In the genomic region with DNA sequence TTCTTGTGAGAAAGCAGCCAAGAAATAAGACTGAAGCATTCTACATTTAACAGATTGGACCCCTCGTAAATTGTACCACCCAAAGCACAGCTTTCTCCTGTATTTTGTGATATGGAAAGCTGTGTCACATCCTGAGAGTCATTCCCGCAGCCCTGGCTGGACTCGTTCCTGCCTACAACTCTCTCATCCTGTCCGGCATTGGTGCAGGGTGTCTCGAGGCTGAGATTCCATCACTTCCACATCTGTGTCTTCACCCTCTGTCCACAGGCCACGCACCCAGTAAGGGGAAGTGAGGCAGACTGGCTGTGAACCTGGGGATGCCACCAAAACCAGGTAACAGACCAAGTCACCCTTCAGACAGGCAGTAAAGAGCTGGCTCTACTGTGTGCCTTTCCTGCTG, we compare ENCODE assay signal across 23 cellular contexts.
DNase-seq lines count a peak whose midpoint lies in the region; ATAC-seq, FAIRE-seq and TF ChIP-seq lines count a peak whose summit lies in the region.
"Had no signal": no experiment of that assay in that cellular context is flagged by ENCODE, and none has a peak within 500 bp of the region (broad histone marks: within the 10 kb centered on the region; RNA-seq: fewer than 3 reads in every experiment).

No MANE protein-coding gene starts in this region.

- peak overlapping the region; percentile 73; the same call in 1 of the 2 replicates for H2AK5ac ChIP-seq in IMR-90 (ENCODE audit: low read depth, low read length)

- no peak overlapping the region for H2BK15ac ChIP-seq in IMR-90 (ENCODE audit: low read depth, low read length)

- TF ChIP-seq CTCF in IMR-90 (conservative IDR thresholded peaks at IDR 0.05; ENCODE audit: low read depth, low read length) (no peak), K562 (IDR thresholded peaks at IDR 0.05 in 2 of 3, conservative IDR thresholded peaks at IDR 0.05 in 1 of 3; ENCODE audit: insufficient read depth in 2 of 3, low read depth in 1 of 3, low read length in 3 of 3) (no peak), neural crest cell (conservative IDR thresholded peaks at IDR 0.05) (no peak), GM20000 (IDR thresholded peaks at IDR 0.05; ENCODE audit: extremely low read depth, missing control alignments) (no peak)

- H2AFZ ChIP-seq in IMR-90 (replicated peaks; ENCODE audit: low read length, poor library complexity) (no peak overlapping the region), K562 (ENCODE audit: low read depth, low read length) (no peak overlapping the region)

- H3K4me2 ChIP-seq in IMR-90 (ENCODE audit: low read depth, low read length) (no peak overlapping the region), K562 (ENCODE audit: insufficient read depth, low read length) (no peak overlapping the region)

- dilution Hi-C loops in IMR-90 (cut with HindIII; ENCODE audit: low sequenced_read_pairs, unreplicated experiment): no loop called here

- no peaks in the 10 kb centered on the region for H3K9me3 ChIP-seq in IMR-90 (ENCODE audit: control insufficient read depth, insufficient read depth, low read length)
- H3K9me3 ChIP-seq in K562 (replicated peaks; ENCODE audit: control insufficient read depth, insufficient read depth, low read depth, low read length): no peaks in the 10 kb centered on the region
- H3K9me3 ChIP-seq: MG63 had no signal

- H3K27me3 Mint-ChIP-seq in T-helper 2 cell treated with Interferon-gamma antibody and Interleukin-4, amounts not matched to agents 5 μg/mL and 100 μg/mL, for 36 hours (ENCODE audit: low read depth): no peaks in the 10 kb centered on the region
- H3K27me3 Mint-ChIP-seq in neural crest cell (ENCODE audit: low read depth): no peaks in the 10 kb centered on the region

- H3K9me3 Mint-ChIP-seq in T-helper 2 cell treated with Interferon-gamma antibody and Interleukin-4, amounts not matched to agents 5 μg/mL and 100 μg/mL, for 36 hours: peaks cover 3% of the 10 kb centered on the region
- no peaks in the 10 kb centered on the region for H3K9me3 Mint-ChIP-seq in neural crest cell
- H3K9me3 Mint-ChIP-seq: H9, IgD-negative memory B cell had no signal

- no peak overlapping the region for H3K18ac ChIP-seq in IMR-90 (ENCODE audit: low read depth, low read length)

- no peak overlapping the region for H2BK120ac ChIP-seq in IMR-90 (ENCODE audit: low read depth, low read length)

- ATAC-seq in IMR-90 (ENCODE audit: low read depth) (no peak), K562 (no peak), GM18498 (IDR thresholded peaks at IDR 0.05; ENCODE audit: unreplicated experiment) (no peak)

- H3K9ac ChIP-seq in IMR-90 (ENCODE audit: low read depth, low read length) (no peak overlapping the region), K562 (ENCODE audit: insufficient read depth in 1 of 2, low read depth in 2 of 2, low read length in 2 of 2) (no peak overlapping the region)

- no peak overlapping the region for H3K4me3 Mint-ChIP-seq in T-helper 2 cell treated with Interferon-gamma antibody and Interleukin-4, amounts not matched to agents 5 μg/mL and 100 μg/mL, for 36 hours
- H3K4me3 Mint-ChIP-seq in neural crest cell: no peak overlapping the region
- H3K4me3 Mint-ChIP-seq: H9, IgD-negative memory B cell had no signal

- H3K4me1 ChIP-seq in IMR-90 (ENCODE audit: control insufficient read depth, insufficient read depth, low read length) (no peaks in the 10 kb centered on the region), K562 (replicated peaks in 1 of 2; ENCODE audit: control insufficient read depth in 2 of 2, insufficient read depth in 2 of 2, low read length in 2 of 2) (peaks cover 8 to 35% of the 10 kb centered on the region in 2 experiments; a peak in 3 of 5 replicates)

- H4K5ac ChIP-seq in IMR-90 (ENCODE audit: low read depth, low read length): no peak overlapping the region

- no peak overlapping the region for H2AK9ac ChIP-seq in IMR-90 (replicated peaks; ENCODE audit: low read depth, low read length, poor library complexity)

- H2BK20ac ChIP-seq in IMR-90 (ENCODE audit: low read depth, low read length): no peak overlapping the region

- CTCF ChIA-PET in IMR-90 (lab: Yijun Ruan, JAX) (interaction anchor here (0.7 kb wide), 1 partner anchor 168 kb away, joined by 4 read pairs; no protein-coding TSS in a partner anchor), K562 (lab: Yijun Ruan, JAX; ENCODE audit: low intra/inter-chr PET ratio) (no interaction called here)

- peak overlapping the region; percentile 24 for H3K27ac Mint-ChIP-seq in T-helper 2 cell treated with Interferon-gamma antibody and Interleukin-4, amounts not matched to agents 5 μg/mL and 100 μg/mL, for 36 hours
- peak overlapping the region; percentile 76 for H3K27ac Mint-ChIP-seq in neural crest cell (ENCODE audit: unreplicated experiment)
- H3K27ac Mint-ChIP-seq: H9, IgD-negative memory B cell had no signal

- 0 out of 2 replicates have a peak, but pooled peaks cover 1% of the 10 kb centered on the region for H3K9me1 ChIP-seq in IMR-90 (ENCODE audit: insufficient read depth, low read length)
- H3K9me1 ChIP-seq in K562 (ENCODE audit: control insufficient read depth, insufficient read depth, low read length): no peaks in the 10 kb centered on the region

- H3K27ac ChIP-seq in IMR-90 (ENCODE audit: insufficient read depth, low read length) (no peak overlapping the region), K562 (ENCODE audit: extremely low read depth, low read depth, low read length) (no peak overlapping the region)
- H3K27ac ChIP-seq: 22Rv1, C4-2B, RWPE1 had no signal

- POLR2A ChIA-PET in IMR-90 (lab: Charles Lee; ENCODE audit: unreplicated experiment) (no interaction called here), K562 (lab: Yijun Ruan, JAX) (interaction anchor here (1.1 to 1.2 kb wide), 4 partner anchors 12 to 146 kb away, joined by 3 to 4 read pairs (median 3); a partner anchor contains a TSS)

- no peaks in the 10 kb centered on the region for H3K36me3 ChIP-seq in IMR-90 (ENCODE audit: control insufficient read depth, insufficient read depth, low read length)
- no peaks in the 10 kb centered on the region for H3K36me3 ChIP-seq in K562 (ENCODE audit: control insufficient read depth, insufficient read depth, low read length)
- H3K36me3 ChIP-seq: MG63 had no signal

- H4K20me1 ChIP-seq in IMR-90 (ENCODE audit: insufficient read depth, low read length) (no peaks in the 10 kb centered on the region), K562 (replicated peaks; ENCODE audit: control insufficient read depth, insufficient read depth, low read length) (no peaks in the 10 kb centered on the region)

- H3K23ac ChIP-seq in IMR-90 (ENCODE audit: low read depth, low read length): no peak overlapping the region

- no peak overlapping the region for H4K8ac ChIP-seq in IMR-90 (ENCODE audit: low read depth in 2 of 2, low read length in 2 of 2)

- peaks cover 11% of the 10 kb centered on the region for H3K36me3 Mint-ChIP-seq in T-helper 2 cell treated with Interferon-gamma antibody and Interleukin-4, amounts not matched to agents 5 μg/mL and 100 μg/mL, for 36 hours (ENCODE audit: low read depth)
- H3K36me3 Mint-ChIP-seq in neural crest cell (ENCODE audit: low read depth): no peaks in the 10 kb centered on the region

- intact Hi-C loops in IMR-90 (cut with micrococcal nuclease) (no loop called here), K562 (cut with micrococcal nuclease) (no loop called here)

- no peak overlapping the region for H2BK5ac ChIP-seq in IMR-90 (ENCODE audit: low read depth, low read length, poor library complexity, severe bottlenecking)

- no peak overlapping the region for H3K4me3 ChIP-seq in IMR-90 (ENCODE audit: insufficient read depth, low read depth, low read length)
- no peak overlapping the region for H3K4me3 ChIP-seq in K562
- H3K4me3 ChIP-seq: MG63 had no signal

- no peak for TF ChIP-seq EP300 in K562 (IDR thresholded peaks at IDR 0.05; ENCODE audit: low read length)

- no TSS peak for BruUV-seq in IMR-90 (replicated peaks; lab: Mats Ljungman, UMichigan)
- BruUV-seq in K562 (replicated peaks; lab: Mats Ljungman, UMichigan): no TSS peak

- no peak overlapping the region for H3K56ac ChIP-seq in IMR-90 (ENCODE audit: extremely low read depth, insufficient read depth, low read length)

- H3K79me1 ChIP-seq in IMR-90 (ENCODE audit: low read depth in 1 of 2, low read length in 2 of 2): no peaks in the 10 kb centered on the region

- no peak for FAIRE-seq in K562 (lab: Jason Lieb, UNC)
- FAIRE-seq: G401.6 had no signal

- no CpG with 5 or more reads among the region's 6 CpGs for WGBS in IMR-90 (ENCODE audit: extremely low coverage in 2 of 2, insufficient read length in 1 of 2), 2 experiments
- 56% methylated on average over 6 of the region's 6 CpGs for WGBS in K562 (ENCODE audit: insufficient coverage, low coverage, missing lambda C conversion rate)

- H3K79me2 ChIP-seq in K562 (ENCODE audit: control insufficient read depth, insufficient read depth, low read length): no peaks in the 10 kb centered on the region

- no peak for DNase-seq in T-helper 2 cell treated with Interferon-gamma antibody and Interleukin-4, amounts not matched to agents 5 μg/mL and 100 μg/mL, for 36 hours (ENCODE audit: low spot score)
- DNase-seq in T-helper 2 cell (no peak), IMR-90 (no peak), K562 (ENCODE audit: extremely low read depth in 1 of 4, low spot score in 3 of 4) (no peak), neural crest cell (ENCODE audit: low read depth, low spot score) (no peak), GM20000 (ENCODE audit: low spot score) (no peak), anterior cingulate cortex (lab: John Stamatoyannopoulos, UW) (no peak)
- DNase-seq: AML-193, DMS 273 treated with DMSO at 0.1 percent for 48 hours, H9, Kasumi-1, MG63, NCI-H1092, NCI-H1436 treated with DMSO at 0.1 percent for 48 hours, NCI-H2029, NCI-H345, NCI-H524 treated with DMSO at 0.1 percent for 48 hours had no signal

- H4K91ac ChIP-seq in IMR-90 (ENCODE audit: insufficient read depth, low read depth, low read length): no peak overlapping the region

- H3K4me1 Mint-ChIP-seq in T-helper 2 cell treated with Interferon-gamma antibody and Interleukin-4, amounts not matched to agents 5 μg/mL and 100 μg/mL, for 36 hours (ENCODE audit: low read depth): peaks cover 53% of the 10 kb centered on the region
- no peaks in the 10 kb centered on the region for H3K4me1 Mint-ChIP-seq in neural crest cell

- H3K27me3 ChIP-seq in IMR-90 (ENCODE audit: control insufficient read depth, insufficient read depth, low read length) (no peaks in the 10 kb centered on the region), K562 (ENCODE audit: control insufficient read depth in 2 of 2, insufficient read depth in 2 of 2, low read length in 2 of 2) (no peaks in the 10 kb centered on the region)
- H3K27me3 ChIP-seq: MG63 had no signal

- H3K14ac ChIP-seq in IMR-90 (replicated peaks; ENCODE audit: low read depth, low read length): no peak overlapping the region

- TF ChIP-seq RAD21 in IMR-90 (IDR thresholded peaks at IDR 0.05; ENCODE audit: low read length): no peak
- no peak for TF ChIP-seq RAD21 in K562 (CRISPR knock-in tag; conservative IDR thresholded peaks at IDR 0.05 in 1 of 2, IDR thresholded peaks at IDR 0.05 in 1 of 2)

- H3K4ac ChIP-seq in IMR-90 (ENCODE audit: low read depth, low read length): no peak overlapping the region

- in situ Hi-C loops in IMR-90 (cut with MboI; ENCODE audit: low sequenced_read_pairs) (no loop called here), K562 (cut with MboI) (no loop called here)

- no peak for TF ChIP-seq POLR2A in IMR-90 (IDR thresholded peaks at IDR 0.05; ENCODE audit: low read depth, low read length)
- TF ChIP-seq POLR2A in K562 (conservative IDR thresholded peaks at IDR 0.05): no peak

TF ChIP-seq in K562, 482 proteins besides CTCF, POLR2A, EP300 and RAD21 (continues in another document):
- TF ChIP-seq ZZZ3 (IDR thresholded peaks at IDR 0.05): no peak
